Comparison of ENCODE assay signal across 10 cellular contexts in the genomic region with DNA sequence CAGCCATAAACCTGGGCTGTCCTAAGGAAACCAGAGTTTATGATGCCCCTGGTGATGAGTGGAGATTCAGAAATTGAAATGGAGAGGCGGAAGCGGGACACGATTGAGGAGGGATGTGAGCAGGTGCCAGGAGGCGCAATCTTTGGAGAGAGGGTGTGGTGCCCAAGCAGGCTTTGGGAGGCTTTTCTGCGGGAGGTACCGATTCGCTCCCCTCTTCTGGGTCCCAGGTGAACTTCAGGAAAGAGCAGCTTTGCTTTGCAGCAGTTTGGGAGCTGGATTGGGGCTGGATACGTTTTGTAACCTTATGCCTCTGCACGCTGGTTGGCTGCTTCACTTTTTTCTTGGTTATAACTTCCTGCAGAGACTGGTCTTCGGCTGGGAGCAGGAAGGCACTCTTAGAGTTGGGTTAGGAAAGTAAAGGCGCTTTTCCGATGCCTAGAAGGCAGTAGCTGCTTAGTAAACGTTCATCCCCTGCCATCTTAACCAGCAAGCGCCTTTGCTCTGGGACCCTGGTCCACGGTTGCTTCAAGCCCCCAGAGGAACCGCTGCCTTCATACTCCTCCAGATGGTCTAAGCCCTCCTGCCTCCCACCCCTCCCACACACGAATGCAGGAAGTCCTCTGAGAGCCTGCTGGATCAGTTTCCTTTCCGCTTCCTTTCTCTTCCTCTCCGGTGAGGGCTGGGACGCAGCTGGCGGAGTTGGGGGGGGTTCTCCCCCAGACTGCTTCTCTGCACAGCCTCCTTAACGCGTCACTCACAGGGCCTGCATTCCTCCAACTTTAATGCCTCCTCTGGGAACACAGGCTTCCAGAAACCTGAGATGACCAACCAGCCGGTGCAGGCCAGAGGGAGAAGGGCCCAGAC. TPM values are rescaled to one million over a fixed set of nuclear protein-coding genes. Genes with fewer than 3 reads are reported as not detected.
A peak's percentile ranks its signal among the peaks of the same experiment; 100 is the strongest.
DNase-seq lines count a peak whose midpoint lies in the region; ATAC-seq and FAIRE-seq lines count a peak whose summit lies in the region.
"Had no signal": no experiment of that assay in that cellular context is flagged by ENCODE, and none has a peak within 500 bp of the region (broad histone marks: within the 10 kb centered on the region; RNA-seq: fewer than 3 reads in every experiment).

No MANE protein-coding gene starts in this region.

- 3 to 4% methylated on average over 24 of the region's 24 CpGs for WGBS in GM23248 (ENCODE audit: low coverage in 1 of 2, low lambda C conversion rate in 2 of 2, missing lambda C conversion rate in 2 of 2), 2 experiments
- WGBS in small intestine, 3 donors = 22 to 35% (median 23%) methylated on average over 24 of the region's 24 CpGs

- peaks cover 7% of the 10 kb centered on the region for H3K4me1 ChIP-seq in GM23248 (ENCODE audit: insufficient read depth)
- H3K4me1 ChIP-seq in iPS-20b (ENCODE audit: insufficient read depth, low read length) = peaks cover 4% of the 10 kb centered on the region; the same call in 1 of the 2 replicates
- H3K4me1 ChIP-seq in small intestine (ENCODE audit: control insufficient read depth in 2 of 2, insufficient read depth in 1 of 2, low read depth in 1 of 2, low read length in 1 of 2) = peaks cover 0 to 4% of the 10 kb centered on the region in 2 donors
- H3K4me1 ChIP-seq in effector memory CD4-positive, alpha-beta T cell (ENCODE audit: control insufficient read depth, insufficient read depth, low read length, poor library complexity, severe bottlenecking) = peaks cover 11% of the 10 kb centered on the region

- peak overlapping the region; percentile 61 for H3K9ac ChIP-seq in GM23248
- peak overlapping the region; percentile 36; the same call in 1 of the 2 replicates for H3K9ac ChIP-seq in iPS-20b (ENCODE audit: low read depth, low read length)

- H3K9me3 ChIP-seq in GM23248 (ENCODE audit: low read depth) = no peaks in the 10 kb centered on the region
- H3K9me3 ChIP-seq in iPS-20b (ENCODE audit: insufficient read depth, low read depth, low read length) = no peaks in the 10 kb centered on the region
- no peaks in the 10 kb centered on the region for H3K9me3 ChIP-seq in small intestine (ENCODE audit: control insufficient read depth, low read depth)
- no peaks in the 10 kb centered on the region for H3K9me3 ChIP-seq in effector memory CD4-positive, alpha-beta T cell (ENCODE audit: control insufficient read depth, low read length)

- H3F3A ChIP-seq in GM23248 (ENCODE audit: insufficient read depth) = no peaks in the 10 kb centered on the region; the same call in 1 of the 2 replicates

- H4K20me1 ChIP-seq in GM23248 (ENCODE audit: insufficient read depth) = no peaks in the 10 kb centered on the region

- no peaks in the 10 kb centered on the region for H3K79me2 ChIP-seq in GM23248 (ENCODE audit: insufficient read depth)

- H3K36me3 ChIP-seq in GM23248 (ENCODE audit: low read depth) (no peaks in the 10 kb centered on the region), iPS-20b (ENCODE audit: insufficient read depth, low read depth, low read length) (no peaks in the 10 kb centered on the region), small intestine (ENCODE audit: control insufficient read depth in 2 of 2, insufficient read depth in 2 of 2, low read length in 2 of 2) (no peaks in the 10 kb centered on the region)
- no peaks in the 10 kb centered on the region for H3K36me3 ChIP-seq in effector memory CD4-positive, alpha-beta T cell (ENCODE audit: control insufficient read depth, insufficient read depth, low read length)

- H3K27me3 ChIP-seq in GM23248 (replicated peaks; ENCODE audit: insufficient read depth) (no peaks in the 10 kb centered on the region; the same call in 1 of the 2 replicates), iPS-20b (ENCODE audit: insufficient read depth, low read length) (no peaks in the 10 kb centered on the region), small intestine (ENCODE audit: control insufficient read depth in 2 of 2, insufficient read depth in 2 of 2, low read length in 2 of 2) (no peaks in the 10 kb centered on the region)
- H3K27me3 ChIP-seq in effector memory CD4-positive, alpha-beta T cell (replicated peaks; ENCODE audit: control insufficient read depth, insufficient read depth, low read length, poor library complexity, severe bottlenecking) = no peaks in the 10 kb centered on the region

- H3K4me2 ChIP-seq in GM23248 (ENCODE audit: unreplicated experiment) = peak overlapping the region; percentile 82

- H3K9me2 ChIP-seq in GM23248 (ENCODE audit: insufficient read depth) = no peaks in the 10 kb centered on the region

- in situ Hi-C loops in GM23248 (cut with MboI) = no loop called here

- H3K27ac ChIP-seq in GM23248 (peak overlapping the region; percentile 41; the same call in 1 of the 2 replicates), iPS-20b (ENCODE audit: low read length) (peak overlapping the region; percentile 64), small intestine (ENCODE audit: low read depth in 1 of 2, low read length in 1 of 2) (peak overlapping the region; percentile 1 to 77)
- H3K27ac ChIP-seq in effector memory CD4-positive, alpha-beta T cell (ENCODE audit: insufficient read depth, low read length, poor library complexity, severe bottlenecking) = no peak overlapping the region

- peak; percentile 74 for DNase-seq in GM23248
- peak; percentile 66 for DNase-seq in SKM-1 treated with dmso at 0.1 percent for 144 hours (lab: John Stamatoyannopoulos, UW; ENCODE audit: unreplicated experiment)
- DNase-seq in small intestine = peak; percentile 51
- DNase-seq in effector memory CD4-positive, alpha-beta T cell = no peak
- DNase-seq: activated T-cell treated with anti-CD3 and anti-CD28 coated beads, Interleukin-2, amount 50 U/mL, for 4 hours; NCI-H1105 treated with DMSO at 0.1 percent for 48 hours had no signal

- H2AFZ ChIP-seq in GM23248 = peak overlapping the region; percentile 97

- no peak for ATAC-seq in GM21528 (IDR thresholded peaks at IDR 0.05; ENCODE audit: low FRiP score, unreplicated experiment)
- ATAC-seq in GM18498 (IDR thresholded peaks at IDR 0.05; ENCODE audit: unreplicated experiment) = no peak
- no peak for ATAC-seq in HG02588 (IDR thresholded peaks at IDR 0.05; ENCODE audit: unreplicated experiment)
- ATAC-seq: activated T-cell treated with anti-CD3 and anti-CD28 coated beads, Interleukin-2, amount 50 U/mL, for 4 hours had no signal

- no peak for FAIRE-seq in small intestine (lab: Jason Lieb, UNC)

- H3K4me3 ChIP-seq in GM23248 = peak overlapping the region; percentile 69
- H3K4me3 ChIP-seq in iPS-20b (ENCODE audit: low read length) = peak overlapping the region; percentile 49; the same call in 1 of the 2 replicates
- H3K4me3 ChIP-seq in small intestine (ENCODE audit: low read depth in 1 of 2, low read length in 2 of 2) = no peak overlapping the region
- no peak overlapping the region for H3K4me3 ChIP-seq in effector memory CD4-positive, alpha-beta T cell (ENCODE audit: insufficient read depth, low read depth, low read length, poor library complexity, severe bottlenecking)

RNA-seq across cellular contexts. Expression of gene NEK6, which starts 15.2 kb away (rescaled TPM):
- 33.0 and 43.7 TPM in 2 replicates for total RNA-seq in GM23248 (2014; rRNA removed; shearing (Covaris generic))
- polyA plus RNA-seq in GM23248 (2016; fragmentation: Nextera tagmentation; extraction: Ambion mirVana) (69.6 and 69.7 TPM in 2 replicates), small intestine (10 to 100 TPM in 2 of 3 donors, 1 to 10 TPM in 1; 9.7 to 28.9 (median 18.3) TPM)

Comparison
In these comparisons a context has a peak if more than half of its experiments do, and no peak if none do; other contexts are left out.
1. DNase-seq: peak in GM23248 (single experiment), SKM-1 treated with dmso at 0.1 percent for 144 hours (single experiment) and small intestine (single experiment); none in effector memory CD4-positive, alpha-beta T cell (0 of 3).
2. H3K4me3 ChIP-seq: peak in GM23248 (single experiment) and iPS-20b (single experiment); none in small intestine (0 of 2) and effector memory CD4-positive, alpha-beta T cell (single experiment).